Comparison of ENCODE assay signal across 21 cellular contexts in the genomic region with DNA sequence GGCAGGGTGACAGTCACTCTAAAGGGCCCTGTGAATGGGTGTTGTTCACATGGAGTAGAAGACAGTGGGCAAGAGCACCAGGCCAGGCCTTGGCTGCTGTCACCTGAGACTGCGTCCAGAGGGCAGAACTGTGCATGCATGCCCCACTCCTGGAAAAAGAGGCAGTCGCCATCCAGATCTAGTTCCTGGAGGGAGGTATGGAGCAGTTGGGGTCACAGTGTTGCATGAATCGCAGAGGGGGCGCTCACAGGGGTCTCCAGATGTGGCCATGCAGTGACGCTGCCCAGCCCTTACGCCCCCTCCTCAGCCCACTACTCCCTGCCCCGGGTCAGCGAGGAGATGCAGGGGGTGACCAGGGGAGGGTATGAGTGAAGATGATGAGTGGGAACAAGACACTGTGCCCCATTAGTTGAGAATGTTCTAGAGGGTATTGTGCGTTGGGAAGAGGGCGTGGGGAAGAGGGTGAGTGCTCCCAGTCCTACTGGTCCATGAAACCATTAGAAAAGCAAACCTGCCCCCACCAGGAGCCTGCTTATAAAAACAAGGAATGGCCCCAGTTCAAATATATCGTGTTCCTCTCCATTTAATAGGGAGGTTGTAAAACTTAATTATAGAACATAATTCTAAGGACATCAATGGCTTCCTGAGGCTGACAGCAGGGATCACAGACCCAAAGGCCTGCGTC. TPM values are rescaled to one million over a fixed set of nuclear protein-coding genes. Genes with fewer than 3 reads are reported as not detected.
DNase-seq lines count a peak whose midpoint lies in the region; ATAC-seq and TF ChIP-seq lines count a peak whose summit lies in the region.
"Had no signal": no experiment of that assay in that cellular context is flagged by ENCODE, and none has a peak within 500 bp of the region (broad histone marks: within the 10 kb centered on the region; RNA-seq: fewer than 3 reads in every experiment).

No MANE protein-coding gene starts in this region.

- H3K27me3 ChIP-seq in tibial artery = no peaks in the 10 kb centered on the region
- H3K27me3 ChIP-seq: body of pancreas, upper lobe of left lung had no signal

- no peak overlapping the region for H3K4me3 ChIP-seq in HEK293 (ENCODE audit: low read depth, low read length)
- H3K4me3 ChIP-seq in tibial artery = no peak overlapping the region
- H3K4me3 ChIP-seq: body of pancreas, PC-9, upper lobe of left lung had no signal

- peak; percentile 53 to 78 for DNase-seq in NCI-H2081 (lab: John Stamatoyannopoulos, UW)
- no peak for DNase-seq in RWPE1 (ENCODE audit: low spot score)
- DNase-seq in posterior vena cava (ENCODE audit: low spot score) = peak; percentile 34
- DNase-seq in OCI-M1 (lab: John Stamatoyannopoulos, UW) = no peak
- DNase-seq in tibial artery = no peak
- DNase-seq: activated B cell treated with CpG ODN at 0.5 μM for 24 hours; activated CD8-positive, alpha-beta T cell treated with anti-CD3 and anti-CD28 coated beads for 36 hours; activated naive CD4-positive, alpha-beta T cell; activated T-cell treated with anti-CD3 and anti-CD28 coated beads for 4 hours; body of pancreas; DMS79; H7; NCI-H1092; NCI-H526 treated with DMSO at 0.1 percent for 48 hours; PC-9; SHP77; T1000; upper lobe of left lung had no signal

- H3K4me1 ChIP-seq in HEK293 (ENCODE audit: control insufficient read depth, insufficient read depth, low read length) = peaks cover 9% of the 10 kb centered on the region
- H3K4me1 ChIP-seq in tibial artery = no peaks in the 10 kb centered on the region
- H3K4me1 ChIP-seq: body of pancreas had no signal

- no peak overlapping the region; the same call in 1 of the 2 replicates for H3K27ac ChIP-seq in HEK293 (ENCODE audit: extremely low read depth, low read depth, low read length)
- peak overlapping the region; percentile 38 for H3K27ac ChIP-seq in RWPE1
- H3K27ac ChIP-seq in tibial artery = no peak overlapping the region
- H3K27ac ChIP-seq: body of pancreas, PC-9, upper lobe of left lung had no signal

- no peak for TF ChIP-seq CTCF in HEK293 (tag by site-specific recombination; IDR thresholded peaks at IDR 0.05)
- TF ChIP-seq CTCF in RWPE1 (conservative IDR thresholded peaks at IDR 0.05; ENCODE audit: low read depth) = no peak
- no peak for TF ChIP-seq CTCF in tibial artery (IDR thresholded peaks at IDR 0.05)

- intact Hi-C loops in posterior vena cava (cut with DNase I) = no loop called here
- intact Hi-C loops in tibial artery (cut with DNase I; ENCODE audit: low total_unique reads) = no loop called here

- no peaks in the 10 kb centered on the region for H3K36me3 ChIP-seq in HEK293 (ENCODE audit: control insufficient read depth in 2 of 2, insufficient read depth in 1 of 2, low read length in 2 of 2)
- no peaks in the 10 kb centered on the region for H3K36me3 ChIP-seq in tibial artery
- H3K36me3 ChIP-seq: upper lobe of left lung had no signal

- no peak for ATAC-seq in GM18861 (IDR thresholded peaks at IDR 0.05; ENCODE audit: unreplicated experiment)
- no peak for ATAC-seq in HG03432 (IDR thresholded peaks at IDR 0.05; ENCODE audit: unreplicated experiment)
- ATAC-seq: activated CD8-positive, alpha-beta T cell treated with anti-CD3 and anti-CD28 coated beads for 36 hours; body of pancreas had no signal

- CTCF ChIA-PET in HEK293 (lab: Yijun Ruan, JAX) = interaction anchor here (0.6 kb wide), 1 partner anchor 73 kb away, joined by 3 read pairs; no protein-coding TSS in a partner anchor
- CTCF ChIA-PET in RWPE1 (lab: Yijun Ruan, JAX) = interaction anchor here (0.6 to 1.0 kb wide), 4 partner anchors 8 to 500 kb away, joined by 3 to 4 read pairs (median 3); no protein-coding TSS in a partner anchor

- H3K9me3 ChIP-seq in HEK293 (ENCODE audit: control insufficient read depth, insufficient read depth, low read depth, low read length) (no peaks in the 10 kb centered on the region), tibial artery (no peaks in the 10 kb centered on the region)
- H3K9me3 ChIP-seq: body of pancreas, upper lobe of left lung had no signal

- POLR2A ChIA-PET in HEK293 (lab: Yijun Ruan, JAX) = no interaction called here
- POLR2A ChIA-PET in RWPE1 (lab: Yijun Ruan, JAX; ENCODE audit: low non-redundant PET) = no interaction called here

TF ChIP-seq in HEK293, 187 proteins besides CTCF, POLR2A, EP300 and RAD21 (continues in another document):
- TF ChIP-seq KLF7 (tag by site-specific recombination; IDR thresholded peaks at IDR 0.05; ENCODE audit: borderline replicate concordance) (peak; percentile 34; the same call in 1 of the 2 replicates), ZNF2 (tag by site-specific recombination; IDR thresholded peaks at IDR 0.05) (no peak), ZFP69B (tag by site-specific recombination; IDR thresholded peaks at IDR 0.05) (peak; percentile 12; the same call in 1 of the 2 replicates), MZF1 (tag by site-specific recombination; IDR thresholded peaks at IDR 0.05; ENCODE audit: borderline replicate concordance) (peak; percentile 81), IKZF3 (tag by site-specific recombination; IDR thresholded peaks at IDR 0.05) (peak; percentile 51), INSM2 (tag by site-specific recombination; IDR thresholded peaks at IDR 0.05) (peak; percentile 56; the same call in 1 of the 2 replicates), ZBTB17 (tag by site-specific recombination; IDR thresholded peaks at IDR 0.05) (peak; percentile 52; the same call in 1 of the 2 replicates), ZSCAN30 (tag by site-specific recombination; IDR thresholded peaks at IDR 0.05) (peak; percentile 97), ZNF394 (tag by site-specific recombination; IDR thresholded peaks at IDR 0.05; ENCODE audit: borderline replicate concordance) (no peak), ZNF324 (tag by site-specific recombination; IDR thresholded peaks at IDR 0.05) (0 out of 2 replicates have a peak, but pooled peaks have one; percentile 21), KLF9 (tag by site-specific recombination; IDR thresholded peaks at IDR 0.05; ENCODE audit: low read depth) (peak; percentile 34; the same call in 1 of the 2 replicates), OSR2 (tag by site-specific recombination; IDR thresholded peaks at IDR 0.05) (peak; percentile 100), ZNF175 (tag by site-specific recombination; IDR thresholded peaks at IDR 0.05) (no peak), ZFHX2 (tag by site-specific recombination; conservative IDR thresholded peaks at IDR 0.05) (0 out of 2 replicates have a peak, but pooled peaks have one; percentile 34), ZNF561 (tag by site-specific recombination; IDR thresholded peaks at IDR 0.05; ENCODE audit: borderline replicate concordance) (peak; percentile 82), YY1 (tag by site-specific recombination; IDR thresholded peaks at IDR 0.05) (peak; percentile 58), BCL11A (tag by site-specific recombination; IDR thresholded peaks at IDR 0.05; ENCODE audit: low read depth) (peak; percentile 55; the same call in 1 of the 2 replicates), KLF10 (tag by site-specific recombination; IDR thresholded peaks at IDR 0.05) (peak; percentile 76), TRIM28 (IDR thresholded peaks at IDR 0.05; ENCODE audit: borderline replicate concordance, low read length) (no peak)
- TF ChIP-seq, protein P1, sequence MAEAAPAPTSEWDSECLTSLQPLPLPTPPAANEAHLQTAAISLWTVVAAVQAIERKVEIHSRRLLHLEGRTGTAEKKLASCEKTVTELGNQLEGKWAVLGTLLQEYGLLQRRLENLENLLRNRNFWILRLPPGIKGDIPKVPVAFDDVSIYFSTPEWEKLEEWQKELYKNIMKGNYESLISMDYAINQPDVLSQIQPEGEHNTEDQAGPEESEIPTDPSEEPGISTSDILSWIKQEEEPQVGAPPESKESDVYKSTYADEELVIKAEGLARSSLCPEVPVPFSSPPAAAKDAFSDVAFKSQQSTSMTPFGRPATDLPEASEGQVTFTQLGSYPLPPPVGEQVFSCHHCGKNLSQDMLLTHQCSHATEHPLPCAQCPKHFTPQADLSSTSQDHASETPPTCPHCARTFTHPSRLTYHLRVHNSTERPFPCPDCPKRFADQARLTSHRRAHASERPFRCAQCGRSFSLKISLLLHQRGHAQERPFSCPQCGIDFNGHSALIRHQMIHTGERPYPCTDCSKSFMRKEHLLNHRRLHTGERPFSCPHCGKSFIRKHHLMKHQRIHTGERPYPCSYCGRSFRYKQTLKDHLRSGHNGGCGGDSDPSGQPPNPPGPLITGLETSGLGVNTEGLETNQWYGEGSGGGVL (tag by site-specific recombination; IDR thresholded peaks at IDR 0.05) = peak; percentile 64
- TF ChIP-seq, protein P2, sequence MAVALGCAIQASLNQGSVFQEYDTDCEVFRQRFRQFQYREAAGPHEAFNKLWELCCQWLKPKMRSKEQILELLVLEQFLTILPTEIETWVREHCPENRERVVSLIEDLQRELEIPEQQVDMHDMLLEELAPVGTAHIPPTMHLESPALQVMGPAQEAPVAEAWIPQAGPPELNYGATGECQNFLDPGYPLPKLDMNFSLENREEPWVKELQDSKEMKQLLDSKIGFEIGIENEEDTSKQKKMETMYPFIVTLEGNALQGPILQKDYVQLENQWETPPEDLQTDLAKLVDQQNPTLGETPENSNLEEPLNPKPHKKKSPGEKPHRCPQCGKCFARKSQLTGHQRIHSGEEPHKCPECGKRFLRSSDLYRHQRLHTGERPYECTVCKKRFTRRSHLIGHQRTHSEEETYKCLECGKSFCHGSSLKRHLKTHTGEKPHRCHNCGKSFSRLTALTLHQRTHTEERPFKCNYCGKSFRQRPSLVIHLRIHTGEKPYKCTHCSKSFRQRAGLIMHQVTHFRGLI (tag by site-specific recombination; IDR thresholded peaks at IDR 0.05) = 0 out of 2 replicates have a peak, but pooled peaks have one; percentile 20
- TF ChIP-seq, protein P3, sequence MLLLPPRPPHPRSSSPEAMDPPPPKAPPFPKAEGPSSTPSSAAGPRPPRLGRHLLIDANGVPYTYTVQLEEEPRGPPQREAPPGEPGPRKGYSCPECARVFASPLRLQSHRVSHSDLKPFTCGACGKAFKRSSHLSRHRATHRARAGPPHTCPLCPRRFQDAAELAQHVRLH (tag by site-specific recombination; IDR thresholded peaks at IDR 0.05) = 0 out of 2 replicates have a peak, but pooled peaks have one; percentile 16

RNA-seq across cellular contexts. Expression of gene BCL7A, which starts 32.3 kb away (rescaled TPM):
- total RNA-seq in posterior vena cava = 1 to 10 TPM; 3.3 to 7.6 TPM

Comparison
In these comparisons a context has a peak if more than half of its experiments do, and no peak if none do; other contexts are left out.
1. DNase-seq: peak in NCI-H2081 (2 of 2) and posterior vena cava (single experiment); none in RWPE1 (single experiment), OCI-M1 (single experiment) and tibial artery (0 of 2).